12 cellular contexts compared by ENCODE assay signal in genomic region chr12:31876568-31877424, GRCh38.
DNase-seq lines count a peak whose midpoint lies in the region; ATAC-seq and TF ChIP-seq lines count a peak whose summit lies in the region.
"Had no signal": no experiment of that assay in that cellular context is flagged by ENCODE, and none has a peak within 500 bp of the region (broad histone marks: within the 10 kb centered on the region; RNA-seq: fewer than 3 reads in every experiment).

No MANE protein-coding gene starts in this region.

- H3K27ac Mint-ChIP-seq in stimulated activated naive CD8-positive, alpha-beta T cell treated with anti-CD3 and anti-CD28 coated beads, Interleukin-15, Interleukin-2, amounts not matched to agents 100 ng/mL and 50 ng/mL, for 24 hours = peak overlapping the region; percentile 61
- peak overlapping the region; percentile 98 for H3K27ac Mint-ChIP-seq in T-helper 17 cell

- H3K4me1 ChIP-seq in suprapubic skin = no peaks in the 10 kb centered on the region

- no peak overlapping the region for H3K27ac ChIP-seq in suprapubic skin
- H3K27ac ChIP-seq: cardiac muscle cell, gastroesophageal sphincter had no signal

- TF ChIP-seq EP300 in suprapubic skin (IDR thresholded peaks at IDR 0.05) = no peak

- H3K9me3 ChIP-seq in T-helper 17 cell (ENCODE audit: control insufficient read depth, low read length, poor library complexity, severe bottlenecking) (no peaks in the 10 kb centered on the region), suprapubic skin (no peaks in the 10 kb centered on the region)
- H3K9me3 ChIP-seq: gastroesophageal sphincter had no signal

- H3K27me3 Mint-ChIP-seq in stimulated activated naive CD8-positive, alpha-beta T cell treated with anti-CD3 and anti-CD28 coated beads, Interleukin-15, Interleukin-2, amounts not matched to agents 100 ng/mL and 50 ng/mL, for 24 hours = no peaks in the 10 kb centered on the region
- H3K27me3 Mint-ChIP-seq in T-helper 17 cell = no peaks in the 10 kb centered on the region

- peaks cover 60% of the 10 kb centered on the region for H3K4me1 Mint-ChIP-seq in stimulated activated naive CD8-positive, alpha-beta T cell treated with anti-CD3 and anti-CD28 coated beads, Interleukin-15, Interleukin-2, amounts not matched to agents 100 ng/mL and 50 ng/mL, for 24 hours (ENCODE audit: low read depth)
- H3K4me1 Mint-ChIP-seq in T-helper 17 cell = peaks cover 12% of the 10 kb centered on the region

- H3K9me3 Mint-ChIP-seq in stimulated activated naive CD8-positive, alpha-beta T cell treated with anti-CD3 and anti-CD28 coated beads, Interleukin-15, Interleukin-2, amounts not matched to agents 100 ng/mL and 50 ng/mL, for 24 hours = peaks cover 19% of the 10 kb centered on the region

- no peaks in the 10 kb centered on the region for H3K36me3 ChIP-seq in suprapubic skin
- H3K36me3 ChIP-seq: cardiac muscle cell, gastroesophageal sphincter had no signal

- no peak overlapping the region for H3K4me3 ChIP-seq in suprapubic skin
- H3K4me3 ChIP-seq: cardiac muscle cell, gastroesophageal sphincter had no signal

- no peak for TF ChIP-seq CTCF in suprapubic skin (IDR thresholded peaks at IDR 0.05)

- H3K27me3 ChIP-seq in suprapubic skin = no peaks in the 10 kb centered on the region
- H3K27me3 ChIP-seq: cardiac muscle cell, gastroesophageal sphincter had no signal

- no peak for DNase-seq in stimulated activated naive CD8-positive, alpha-beta T cell treated with anti-CD3 and anti-CD28 coated beads, Interleukin-15, Interleukin-2, amounts not matched to agents 100 U/mL and 50 U/mL, for 24 hours
- no peak for DNase-seq in T-helper 17 cell
- peak; percentile 42 for DNase-seq in islet precursor cell
- no peak for DNase-seq in glomerular visceral epithelial cell (ENCODE audit: extremely low spot score)
- no peak for DNase-seq in suprapubic skin (ENCODE audit: low spot score in 2 of 2)
- no peak for DNase-seq in stimulated activated CD4-positive, alpha-beta T cell treated with anti-CD3 and anti-CD28 coated beads, Interleukin-4, amount 100 ng/mL, for 4 hours
- no peak for DNase-seq in stimulated activated naive CD4-positive, alpha-beta T cell (lab: John Stamatoyannopoulos, UW)
- DNase-seq: EL, NCI-H2107 had no signal

- 75% methylated on average over 13 of the region's 13 CpGs for WGBS in suprapubic skin

- no peak for ATAC-seq in stimulated activated naive CD8-positive, alpha-beta T cell treated with anti-CD3 and anti-CD28 coated beads, Interleukin-15, Interleukin-2, amounts not matched to agents 100 U/mL and 50 U/mL, for 24 hours
- ATAC-seq in T-helper 17 cell = no peak
- ATAC-seq: gastroesophageal sphincter had no signal

- no peak for TF ChIP-seq POLR2A in suprapubic skin (IDR thresholded peaks at IDR 0.05)

- H3K36me3 Mint-ChIP-seq in stimulated activated naive CD8-positive, alpha-beta T cell treated with anti-CD3 and anti-CD28 coated beads, Interleukin-15, Interleukin-2, amounts not matched to agents 100 ng/mL and 50 ng/mL, for 24 hours (ENCODE audit: low read depth) = peaks cover 25% of the 10 kb centered on the region
- H3K36me3 Mint-ChIP-seq in T-helper 17 cell (ENCODE audit: low read depth) = no peaks in the 10 kb centered on the region

- no peak overlapping the region for H3K4me3 Mint-ChIP-seq in stimulated activated naive CD8-positive, alpha-beta T cell treated with anti-CD3 and anti-CD28 coated beads, Interleukin-15, Interleukin-2, amounts not matched to agents 100 ng/mL and 50 ng/mL, for 24 hours
- no peak overlapping the region for H3K4me3 Mint-ChIP-seq in T-helper 17 cell
